ENCODE assay signal across 9 cellular contexts in genomic region chr11:76657824-76658170, GRCh38.
"Had no signal": no experiment of that assay in that cellular context is flagged by ENCODE, and none has a peak within 500 bp of the region (broad histone marks: within the 10 kb centered on the region; RNA-seq: fewer than 3 reads in every experiment).

No MANE protein-coding gene starts in this region.

- H3K36me3 ChIP-seq: colonic mucosa had no signal

- DNase-seq: activated T-cell treated with anti-CD3 and anti-CD28 coated beads for 4 hours; colonic mucosa; effector CD8-positive, alpha-beta T cell had no signal

- H3K27me3 ChIP-seq: colonic mucosa, hepatocyte, upper lobe of left lung had no signal

- H3K9me3 ChIP-seq: colonic mucosa, upper lobe of left lung had no signal

- H3K79me2 ChIP-seq: hepatocyte had no signal

- H3K27ac ChIP-seq: colonic mucosa, epithelial cell of prostate had no signal

- H3K4me3 ChIP-seq: colonic mucosa, hepatocyte, upper lobe of left lung had no signal

- H3K4me1 ChIP-seq: colonic mucosa had no signal

- FAIRE-seq: kidney had no signal

- H3K4me2 ChIP-seq: hepatocyte had no signal

- H2AFZ ChIP-seq: hepatocyte had no signal

- ATAC-seq: activated T-helper 17 cell treated with anti-CD3 and anti-CD28 coated beads, Interleukin-2, amount 50 U/mL, for 72 hours; stimulated activated effector memory CD8-positive, alpha-beta T cell treated with anti-CD3 and anti-CD28 coated beads, Interleukin-12 subunit alpha, Interleukin-12 subunit beta, amount 100 ng/mL, for 72 hours had no signal
